Comparison of ENCODE assay signal across 9 cellular contexts in genomic region chr1:3501856-3502665, GRCh38. TPM values are rescaled to one million over a fixed set of nuclear protein-coding genes. Genes with fewer than 3 reads are reported as not detected.
DNase-seq lines count a peak whose midpoint lies in the region; ATAC-seq and TF ChIP-seq lines count a peak whose summit lies in the region.
"Had no signal": no experiment of that assay in that cellular context is flagged by ENCODE, and none has a peak within 500 bp of the region (broad histone marks: within the 10 kb centered on the region; RNA-seq: fewer than 3 reads in every experiment).

No MANE protein-coding gene starts in this region.

- H3K36me3 Mint-ChIP-seq in Calu3 (ENCODE audit: insufficient read depth, unreplicated experiment): peaks cover 10% of the 10 kb centered on the region
- no peaks in the 10 kb centered on the region for H3K36me3 Mint-ChIP-seq in activated T-cell treated with anti-CD3 and anti-CD28 coated beads, Interleukin-2, amount 50 U/mL, for 24 hours (ENCODE audit: low read depth)

- H3K79me1 ChIP-seq in mesenchymal stem cell (replicated peaks; ENCODE audit: low read length, poor library complexity, severe bottlenecking): no peaks in the 10 kb centered on the region

- no peak overlapping the region for H2AFZ ChIP-seq in mesenchymal stem cell (ENCODE audit: low read depth, low read length)

- peaks cover 0 to 10% of the 10 kb centered on the region in 2 experiments for H3K36me3 ChIP-seq in mesenchymal stem cell (ENCODE audit: control insufficient read depth in 1 of 2, insufficient read depth in 2 of 2, low read depth in 1 of 2, low read length in 2 of 2)

- H2BK12ac ChIP-seq in mesenchymal stem cell (ENCODE audit: low read length in 2 of 2): no peak overlapping the region

- H3K18ac ChIP-seq in mesenchymal stem cell (ENCODE audit: low read depth in 1 of 2, low read length in 2 of 2): no peak overlapping the region

- CTCF ChIA-PET in Calu3 (lab: Charles Lee): no interaction called here

- H2BK5ac ChIP-seq in mesenchymal stem cell (ENCODE audit: low read depth, low read length, poor library complexity, severe bottlenecking): no peak overlapping the region

- H4K91ac ChIP-seq in mesenchymal stem cell (ENCODE audit: low read length): no peak overlapping the region

- H3K9me3 ChIP-seq in mesenchymal stem cell (ENCODE audit: control insufficient read depth, low read length): no peaks in the 10 kb centered on the region

- no peaks in the 10 kb centered on the region for H3K27me3 Mint-ChIP-seq in Calu3 (ENCODE audit: unreplicated experiment)
- H3K27me3 Mint-ChIP-seq in activated T-cell treated with anti-CD3 and anti-CD28 coated beads, Interleukin-2, amount 50 U/mL, for 24 hours: no peaks in the 10 kb centered on the region
- H3K27me3 Mint-ChIP-seq: dendritic cell treated with granulocyte-macrophage colony-stimulating factor and Interleukin-4, amounts not matched to agents 40 ng/mL and 50 ng/mL, for 4 days had no signal

- no peak overlapping the region for H4K8ac ChIP-seq in mesenchymal stem cell (ENCODE audit: low read length)

- H3K27me3 ChIP-seq in mesenchymal stem cell (ENCODE audit: control insufficient read depth in 1 of 2, insufficient read depth in 1 of 2, low read length in 2 of 2): peaks cover 0 to 27% of the 10 kb centered on the region in 2 experiments

- no peak overlapping the region for H2BK15ac ChIP-seq in mesenchymal stem cell (ENCODE audit: low read depth, poor library complexity, severe bottlenecking)

- no peak overlapping the region for H2AK5ac ChIP-seq in mesenchymal stem cell (ENCODE audit: low read length, severe bottlenecking)

- H3K4me1 Mint-ChIP-seq in Calu3 (ENCODE audit: low read depth, unreplicated experiment): no peaks in the 10 kb centered on the region
- H3K4me1 Mint-ChIP-seq in activated T-cell treated with anti-CD3 and anti-CD28 coated beads, Interleukin-2, amount 50 U/mL, for 24 hours (ENCODE audit: low read depth): no peaks in the 10 kb centered on the region

- intact Hi-C loops in Calu3 (cut with micrococcal nuclease; ENCODE audit: unreplicated experiment): no loop called here

- H2BK120ac ChIP-seq in mesenchymal stem cell (ENCODE audit: low read depth, low read length): no peak overlapping the region

- H3K9me3 Mint-ChIP-seq in Calu3 (ENCODE audit: low read depth, unreplicated experiment): no peaks in the 10 kb centered on the region
- no peaks in the 10 kb centered on the region for H3K9me3 Mint-ChIP-seq in activated T-cell treated with anti-CD3 and anti-CD28 coated beads, Interleukin-2, amount 50 U/mL, for 24 hours
- H3K9me3 Mint-ChIP-seq: dendritic cell treated with granulocyte-macrophage colony-stimulating factor and Interleukin-4, amounts not matched to agents 40 ng/mL and 50 ng/mL, for 4 days had no signal

- H3K4me1 ChIP-seq in mesenchymal stem cell (ENCODE audit: control insufficient read depth, insufficient read depth, low read depth, low read length): peaks cover 29% of the 10 kb centered on the region

- H3K4me3 Mint-ChIP-seq in Calu3 (ENCODE audit: low read depth, unreplicated experiment): no peak overlapping the region
- H3K4me3 Mint-ChIP-seq in activated T-cell treated with anti-CD3 and anti-CD28 coated beads, Interleukin-2, amount 50 U/mL, for 24 hours: no peak overlapping the region
- H3K4me3 Mint-ChIP-seq: dendritic cell treated with granulocyte-macrophage colony-stimulating factor and Interleukin-4, amounts not matched to agents 40 ng/mL and 50 ng/mL, for 4 days had no signal

- DNase-seq in GM10266 (ENCODE audit: extremely low spot score): peak; percentile 80
- peak; percentile 49 for DNase-seq in OCI-M1 (lab: John Stamatoyannopoulos, UW)
- peak; percentile 57 for DNase-seq in dermis blood vessel endothelial cell
- DNase-seq in mesenchymal stem cell: peak; percentile 42
- DNase-seq in NCI-H1694 (lab: John Stamatoyannopoulos, UW): no peak
- no peak for DNase-seq in Calu3
- DNase-seq in activated T-cell treated with anti-CD3 and anti-CD28 coated beads, Interleukin-2, amount 50 U/mL, for 24 hours: no peak

- H3K27ac Mint-ChIP-seq in Calu3 (ENCODE audit: unreplicated experiment): no peak overlapping the region
- no peak overlapping the region for H3K27ac Mint-ChIP-seq in activated T-cell treated with anti-CD3 and anti-CD28 coated beads, Interleukin-2, amount 50 U/mL, for 24 hours
- H3K27ac Mint-ChIP-seq: dendritic cell treated with granulocyte-macrophage colony-stimulating factor and Interleukin-4, amounts not matched to agents 40 ng/mL and 50 ng/mL, for 4 days had no signal

- no peak overlapping the region for H3K4me2 ChIP-seq in mesenchymal stem cell (ENCODE audit: low read length, poor library complexity, severe bottlenecking)

- no peak overlapping the region for H3K9ac ChIP-seq in mesenchymal stem cell (ENCODE audit: low read length)

- 60% methylated on average over 24 of the region's 26 CpGs for WGBS in mesenchymal stem cell

- H3K14ac ChIP-seq in mesenchymal stem cell (ENCODE audit: low read length in 2 of 2): no peak overlapping the region

- ATAC-seq in GM21423 (IDR thresholded peaks at IDR 0.05; ENCODE audit: unreplicated experiment): no peak

- H3K4me3 ChIP-seq in mesenchymal stem cell (ENCODE audit: insufficient read depth in 1 of 2, low read depth in 1 of 2, low read length in 2 of 2): no peak overlapping the region

- BruUV-seq in Calu3 (replicated peaks; lab: Mats Ljungman, UMichigan): no TSS peak

- no peak overlapping the region for H3K27ac ChIP-seq in mesenchymal stem cell (ENCODE audit: low read length, poor library complexity, severe bottlenecking)

- no peak overlapping the region for H3K4ac ChIP-seq in mesenchymal stem cell (ENCODE audit: low read depth in 1 of 2, low read length in 2 of 2)

- TF ChIP-seq CTCF in GM10266 (IDR thresholded peaks at IDR 0.05; ENCODE audit: control insufficient read depth, insufficient read depth, low read depth, missing control alignments): no peak
- no peak for TF ChIP-seq CTCF in Calu3 (IDR thresholded peaks at IDR 0.05; ENCODE audit: unreplicated experiment)

- no peak overlapping the region for H3K23ac ChIP-seq in mesenchymal stem cell (ENCODE audit: low read length in 2 of 2)

RNA-seq across cellular contexts. Expression of gene ARHGEF16, which starts 47.6 kb away (rescaled TPM):
- total RNA-seq in dermis blood vessel endothelial cell (0.51 TPM in 2 replicates), Calu3 (2022) (24.2 and 28.0 TPM in 2 replicates)
- 0.73 TPM for polyA plus RNA-seq in mesenchymal stem cell (2013, experiment 1 of 2)
- 0.49 TPM for polyA plus RNA-seq in mesenchymal stem cell (2013, experiment 2 of 2)

Comparison
In these comparisons a context has a peak if more than half of its experiments do, and no peak if none do; other contexts are left out.
1. DNase-seq: peak in GM10266 (single experiment), OCI-M1 (single experiment), dermis blood vessel endothelial cell (single experiment) and mesenchymal stem cell (single experiment); none in NCI-H1694 (single experiment), Calu3 (single experiment) and activated T-cell treated with anti-CD3 and anti-CD28 coated beads, Interleukin-2, amount 50 U/mL, for 24 hours (single experiment).
2. RNA of gene ARHGEF16, which starts 47.6 kb away (total RNA-seq): 24.2 to 28.0 TPM in Calu3; 0.51 TPM in dermis blood vessel endothelial cell; every median in the first group is over 10 times any median in the second.